Comparison of ENCODE assay signal across 13 cellular contexts in the genomic region with DNA sequence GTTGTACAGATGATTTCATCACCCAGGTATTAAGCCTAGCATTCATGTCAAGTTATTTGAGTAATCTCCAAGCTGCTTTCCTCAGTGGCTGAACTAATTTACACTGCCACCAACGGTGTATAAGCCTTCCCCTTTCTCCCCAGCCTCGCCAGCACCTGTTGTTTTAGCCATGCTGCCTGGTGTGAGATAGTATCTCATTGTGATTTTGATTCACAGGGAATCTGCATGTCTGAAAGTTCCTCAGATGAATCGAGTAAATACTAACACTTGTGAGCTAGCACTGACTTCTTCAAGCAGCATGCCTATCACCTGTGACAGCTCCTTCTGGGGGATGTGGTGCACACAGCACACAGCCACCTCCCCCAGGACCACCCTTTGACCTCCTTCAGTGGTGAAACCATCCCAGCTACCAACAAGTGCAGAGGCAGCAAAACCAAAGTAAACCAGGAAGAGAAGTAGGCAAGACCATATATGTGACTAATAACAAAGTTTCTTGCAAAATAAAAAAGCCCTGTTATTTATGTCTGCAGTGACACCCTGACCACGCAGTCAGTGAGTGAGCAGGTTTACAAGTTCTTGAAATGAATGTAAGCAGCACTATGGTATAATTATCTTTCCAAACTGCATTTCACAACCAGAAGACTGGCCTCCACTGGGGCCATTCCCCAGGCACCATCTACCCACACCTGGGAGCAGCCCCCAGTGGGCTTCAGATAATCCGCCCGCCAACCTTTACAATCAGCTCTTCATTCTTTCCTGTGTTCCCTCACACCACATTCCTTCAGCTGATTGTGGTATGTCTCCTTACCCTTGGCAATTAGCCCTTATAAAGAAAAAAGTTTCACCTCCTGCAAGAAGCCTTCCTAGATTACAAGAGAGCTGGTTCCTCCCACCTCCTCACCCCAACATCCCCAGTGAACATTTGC.
DNase-seq lines count a peak whose midpoint lies in the region; ATAC-seq, FAIRE-seq and TF ChIP-seq lines count a peak whose summit lies in the region.
"Had no signal": no experiment of that assay in that cellular context is flagged by ENCODE, and none has a peak within 500 bp of the region (broad histone marks: within the 10 kb centered on the region; RNA-seq: fewer than 3 reads in every experiment).

No MANE protein-coding gene starts in this region.

- H3K27me3 Mint-ChIP-seq in activated CD4-positive, alpha-beta T cell treated with anti-CD3 and anti-CD28 coated beads for 36 hours = peaks cover 40% of the 10 kb centered on the region
- peaks cover 15% of the 10 kb centered on the region for H3K27me3 Mint-ChIP-seq in neural progenitor cell (ENCODE audit: insufficient read depth, low read depth)

- intact Hi-C loops in activated CD4-positive, alpha-beta T cell treated with anti-CD3 and anti-CD28 coated beads for 36 hours (cut with DNase I, micrococcal nuclease) = loop anchor here in 1 of 2 experiments (10.0 kb wide), 2 partner anchors 65 to 245 kb away; no protein-coding TSS in a partner anchor
- intact Hi-C loops in K562 (cut with micrococcal nuclease) = no loop called here

- CTCF ChIA-PET in activated CD4-positive, alpha-beta T cell treated with anti-CD3 and anti-CD28 coated beads for 36 hours (lab: Charles Lee) = no interaction called here
- CTCF ChIA-PET in K562 (lab: Yijun Ruan, JAX; ENCODE audit: low intra/inter-chr PET ratio) = interaction anchor here (0.7 kb wide), 1 partner anchor 157 kb away, joined by 3 read pairs; no protein-coding TSS in a partner anchor

- FAIRE-seq in K562 (lab: Jason Lieb, UNC) = no peak
- FAIRE-seq: astrocyte, islet of Langerhans had no signal

- H3K36me3 Mint-ChIP-seq in activated CD4-positive, alpha-beta T cell treated with anti-CD3 and anti-CD28 coated beads for 36 hours (ENCODE audit: low read depth) = no peaks in the 10 kb centered on the region
- H3K36me3 Mint-ChIP-seq in neural progenitor cell = peaks cover 5% of the 10 kb centered on the region

- in situ Hi-C loops in K562 (cut with MboI) = no loop called here

- ATAC-seq in activated CD4-positive, alpha-beta T cell treated with anti-CD3 and anti-CD28 coated beads for 36 hours = peak; percentile 89
- ATAC-seq in K562 (no peak), GM18873 (IDR thresholded peaks at IDR 0.05; ENCODE audit: low FRiP score, unreplicated experiment) (no peak), HG03571 (IDR thresholded peaks at IDR 0.05; ENCODE audit: unreplicated experiment) (no peak)

- no peaks in the 10 kb centered on the region for H3K9me3 ChIP-seq in K562 (replicated peaks; ENCODE audit: control insufficient read depth, insufficient read depth, low read depth, low read length)
- H3K9me3 ChIP-seq in neural progenitor cell (ENCODE audit: low read depth) = no peaks in the 10 kb centered on the region
- H3K9me3 ChIP-seq in smooth muscle cell (replicated peaks; ENCODE audit: low read depth) = no peaks in the 10 kb centered on the region
- H3K9me3 ChIP-seq: spleen, thoracic aorta had no signal

- H3K27ac ChIP-seq in K562 (ENCODE audit: extremely low read depth, low read depth, low read length) (no peak overlapping the region), neural progenitor cell (no peak overlapping the region), smooth muscle cell (ENCODE audit: low read depth) (no peak overlapping the region)
- H3K27ac ChIP-seq: C4-2B, spleen, thoracic aorta had no signal

- no peaks in the 10 kb centered on the region for H3K9me1 ChIP-seq in K562 (ENCODE audit: control insufficient read depth, insufficient read depth, low read length)

- no peaks in the 10 kb centered on the region for H3K36me3 ChIP-seq in K562 (ENCODE audit: control insufficient read depth, insufficient read depth, low read length)
- no peaks in the 10 kb centered on the region for H3K36me3 ChIP-seq in neural progenitor cell
- no peaks in the 10 kb centered on the region for H3K36me3 ChIP-seq in smooth muscle cell (ENCODE audit: low read depth)
- H3K36me3 ChIP-seq: spleen, thoracic aorta had no signal

- no peak overlapping the region for H3K4me3 ChIP-seq in K562
- no peak overlapping the region for H3K4me3 ChIP-seq in neural progenitor cell
- no peak overlapping the region for H3K4me3 ChIP-seq in smooth muscle cell
- H3K4me3 ChIP-seq: spleen, thoracic aorta had no signal

- H3K79me2 ChIP-seq in K562 (ENCODE audit: control insufficient read depth, insufficient read depth, low read length) (no peaks in the 10 kb centered on the region), neural progenitor cell (ENCODE audit: low read depth) (no peaks in the 10 kb centered on the region), smooth muscle cell (ENCODE audit: low read depth) (no peaks in the 10 kb centered on the region)

- H3F3A ChIP-seq in neural progenitor cell (ENCODE audit: low read depth) (peaks cover 16% of the 10 kb centered on the region), smooth muscle cell (ENCODE audit: low read depth) (no peaks in the 10 kb centered on the region)

- no peak overlapping the region for H3K4me3 Mint-ChIP-seq in activated CD4-positive, alpha-beta T cell treated with anti-CD3 and anti-CD28 coated beads for 36 hours
- H3K4me3 Mint-ChIP-seq in neural progenitor cell = peak overlapping the region; percentile 50

- peaks cover 13% of the 10 kb centered on the region for H3K4me1 Mint-ChIP-seq in activated CD4-positive, alpha-beta T cell treated with anti-CD3 and anti-CD28 coated beads for 36 hours
- peaks cover 31% of the 10 kb centered on the region for H3K4me1 Mint-ChIP-seq in neural progenitor cell

- no peaks in the 10 kb centered on the region for H3K9me3 Mint-ChIP-seq in activated CD4-positive, alpha-beta T cell treated with anti-CD3 and anti-CD28 coated beads for 36 hours (ENCODE audit: low read depth)
- H3K9me3 Mint-ChIP-seq in neural progenitor cell = peaks cover 11% of the 10 kb centered on the region

- peaks cover 0 to 2% of the 10 kb centered on the region in 2 experiments; a peak in 3 of 5 replicates for H3K4me1 ChIP-seq in K562 (replicated peaks in 1 of 2; ENCODE audit: control insufficient read depth in 2 of 2, insufficient read depth in 2 of 2, low read length in 2 of 2)
- peaks cover 33% of the 10 kb centered on the region for H3K4me1 ChIP-seq in neural progenitor cell
- peaks cover 8% of the 10 kb centered on the region for H3K4me1 ChIP-seq in smooth muscle cell (ENCODE audit: low read depth)

- no peak overlapping the region for H3K4me2 ChIP-seq in K562 (ENCODE audit: insufficient read depth, low read length)
- peak overlapping the region; percentile 19 for H3K4me2 ChIP-seq in neural progenitor cell
- H3K4me2 ChIP-seq in smooth muscle cell = no peak overlapping the region

- no peak for TF ChIP-seq RAD21 in K562 (CRISPR knock-in tag; conservative IDR thresholded peaks at IDR 0.05 in 1 of 2, IDR thresholded peaks at IDR 0.05 in 1 of 2)

- H3K27ac Mint-ChIP-seq in activated CD4-positive, alpha-beta T cell treated with anti-CD3 and anti-CD28 coated beads for 36 hours = no peak overlapping the region
- H3K27ac Mint-ChIP-seq in neural progenitor cell = peak overlapping the region; percentile 67

- H3K27me3 ChIP-seq in K562 (ENCODE audit: control insufficient read depth in 2 of 2, insufficient read depth in 2 of 2, low read length in 2 of 2) (peaks cover 17 to 31% of the 10 kb centered on the region in 2 experiments; a peak in 4 of 5 replicates), neural progenitor cell (no peaks in the 10 kb centered on the region), smooth muscle cell (ENCODE audit: low read depth) (no peaks in the 10 kb centered on the region)

- no peak for TF ChIP-seq EP300 in K562 (IDR thresholded peaks at IDR 0.05; ENCODE audit: low read length)

- 13% methylated on average over 6 of the region's 6 CpGs for WGBS in K562 (ENCODE audit: insufficient coverage, low coverage, missing lambda C conversion rate)
- 46% methylated on average over 6 of the region's 6 CpGs for WGBS in smooth muscle cell (ENCODE audit: low lambda C conversion rate)

- no peak overlapping the region for H2AFZ ChIP-seq in K562 (ENCODE audit: low read depth, low read length)
- H2AFZ ChIP-seq in neural progenitor cell (replicated peaks) = no peak overlapping the region
- H2AFZ ChIP-seq in smooth muscle cell (ENCODE audit: low read depth) = no peak overlapping the region

- no TSS peak for BruUV-seq in K562 (replicated peaks; lab: Mats Ljungman, UMichigan)

- no peak overlapping the region for H3K9ac ChIP-seq in K562 (ENCODE audit: insufficient read depth in 1 of 2, low read depth in 2 of 2, low read length in 2 of 2)
- no peak overlapping the region for H3K9ac ChIP-seq in neural progenitor cell
- no peak overlapping the region for H3K9ac ChIP-seq in smooth muscle cell (ENCODE audit: low read depth)

- TF ChIP-seq CTCF in K562 (IDR thresholded peaks at IDR 0.05 in 2 of 3, conservative IDR thresholded peaks at IDR 0.05 in 1 of 3; ENCODE audit: insufficient read depth in 2 of 3, low read depth in 1 of 3, low read length in 3 of 3) (no peak), neural progenitor cell (IDR thresholded peaks at IDR 0.05) (no peak), smooth muscle cell (IDR thresholded peaks at IDR 0.05; ENCODE audit: borderline replicate concordance, insufficient read depth, poor library complexity, severe bottlenecking) (no peak)

- POLR2A ChIA-PET in activated CD4-positive, alpha-beta T cell treated with anti-CD3 and anti-CD28 coated beads for 36 hours (lab: Charles Lee) = no interaction called here
- POLR2A ChIA-PET in K562 (lab: Yijun Ruan, JAX) = no interaction called here

- no peak for TF ChIP-seq POLR2A in K562 (conservative IDR thresholded peaks at IDR 0.05)

- peak; percentile 41 for DNase-seq in activated CD4-positive, alpha-beta T cell treated with anti-CD3 and anti-CD28 coated beads for 36 hours
- DNase-seq in activated CD4-positive, alpha-beta T cell treated with anti-CD3 and anti-CD28 coated beads, Interleukin-2, amount 50 U/mL, for 1 hour = no peak
- DNase-seq in M059J (ENCODE audit: low read depth) = peak; percentile 79
- no peak for DNase-seq in K562 (ENCODE audit: extremely low read depth in 1 of 4, low spot score in 3 of 4)
- peak; percentile 33 for DNase-seq in neural progenitor cell (ENCODE audit: low spot score)
- no peak for DNase-seq in smooth muscle cell (lab: John Stamatoyannopoulos, UW; ENCODE audit: unreplicated experiment)
- DNase-seq: spleen had no signal

- H4K20me1 ChIP-seq in K562 (replicated peaks; ENCODE audit: control insufficient read depth, insufficient read depth, low read length) (peaks cover 3% of the 10 kb centered on the region; the same call in 1 of the 2 replicates), neural progenitor cell (ENCODE audit: low read depth) (no peaks in the 10 kb centered on the region), smooth muscle cell (ENCODE audit: low read depth) (no peaks in the 10 kb centered on the region)

Comparison
In these comparisons a context has a peak if more than half of its experiments do, and no peak if none do; other contexts are left out.
1. DNase-seq: peak in activated CD4-positive, alpha-beta T cell treated with anti-CD3 and anti-CD28 coated beads for 36 hours (single experiment), M059J (single experiment) and neural progenitor cell (single experiment); none in activated CD4-positive, alpha-beta T cell treated with anti-CD3 and anti-CD28 coated beads, Interleukin-2, amount 50 U/mL, for 1 hour (single experiment), K562 (0 of 4) and smooth muscle cell (single experiment).